In the genomic region with DNA sequence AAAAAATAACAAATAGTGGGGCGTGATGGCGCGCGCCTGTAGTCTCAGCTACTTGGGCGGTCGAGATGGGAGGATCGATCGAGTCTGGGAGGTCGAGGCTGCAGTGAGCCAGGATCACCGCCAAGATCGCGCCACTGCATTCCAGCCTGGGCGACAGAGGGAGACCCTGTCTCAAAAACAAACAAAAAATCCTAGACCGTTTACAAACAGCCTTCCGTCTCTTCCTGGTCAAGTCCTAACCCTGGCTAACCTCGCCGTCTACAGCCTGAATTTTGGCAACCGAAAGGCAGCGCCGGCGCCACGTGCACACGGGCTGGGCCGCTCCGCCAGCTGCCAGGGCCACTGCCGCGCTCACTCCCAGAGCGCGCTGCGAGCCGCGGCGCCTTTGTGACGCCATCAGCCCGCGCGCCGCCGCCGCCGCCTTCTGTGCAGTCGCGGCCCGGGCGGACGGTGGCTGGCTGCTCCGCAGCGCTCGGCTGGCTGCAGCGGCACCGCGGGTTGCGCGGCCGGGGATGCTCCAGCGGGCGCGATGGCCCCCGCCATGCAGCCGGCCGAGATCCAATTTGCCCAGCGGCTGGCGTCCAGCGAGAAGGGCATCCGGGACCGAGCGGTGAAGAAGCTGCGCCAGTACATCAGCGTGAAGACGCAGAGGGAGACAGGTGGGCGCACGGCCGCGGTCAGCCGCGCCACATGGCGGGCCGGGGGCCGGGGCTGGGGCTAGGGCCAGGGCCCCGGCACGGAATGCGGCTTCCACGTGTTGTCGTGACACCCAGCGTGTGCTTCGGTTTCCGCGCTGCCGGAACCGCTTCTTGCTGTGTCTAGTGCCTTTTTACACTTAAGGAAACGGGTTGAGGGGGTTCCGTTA, we compare ENCODE assay signal across 1 cellular context.
A peak's percentile ranks its signal among the peaks of the same experiment; 100 is the strongest.
TF ChIP-seq lines count a peak whose summit lies in the region.

A gene (minus strand): TSS at position 353 of the 865 bp plus-strand sequence. CDS start 1,392 bp downstream, outside the sequence.
A gene with protein sequence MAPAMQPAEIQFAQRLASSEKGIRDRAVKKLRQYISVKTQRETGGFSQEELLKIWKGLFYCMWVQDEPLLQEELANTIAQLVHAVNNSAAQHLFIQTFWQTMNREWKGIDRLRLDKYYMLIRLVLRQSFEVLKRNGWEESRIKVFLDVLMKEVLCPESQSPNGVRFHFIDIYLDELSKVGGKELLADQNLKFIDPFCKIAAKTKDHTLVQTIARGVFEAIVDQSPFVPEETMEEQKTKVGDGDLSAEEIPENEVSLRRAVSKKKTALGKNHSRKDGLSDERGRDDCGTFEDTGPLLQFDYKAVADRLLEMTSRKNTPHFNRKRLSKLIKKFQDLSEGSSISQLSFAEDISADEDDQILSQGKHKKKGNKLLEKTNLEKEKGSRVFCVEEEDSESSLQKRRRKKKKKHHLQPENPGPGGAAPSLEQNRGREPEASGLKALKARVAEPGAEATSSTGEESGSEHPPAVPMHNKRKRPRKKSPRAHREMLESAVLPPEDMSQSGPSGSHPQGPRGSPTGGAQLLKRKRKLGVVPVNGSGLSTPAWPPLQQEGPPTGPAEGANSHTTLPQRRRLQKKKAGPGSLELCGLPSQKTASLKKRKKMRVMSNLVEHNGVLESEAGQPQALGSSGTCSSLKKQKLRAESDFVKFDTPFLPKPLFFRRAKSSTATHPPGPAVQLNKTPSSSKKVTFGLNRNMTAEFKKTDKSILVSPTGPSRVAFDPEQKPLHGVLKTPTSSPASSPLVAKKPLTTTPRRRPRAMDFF (plus strand): TSS at position 425 of the 865 bp plus-strand sequence. CDS start 105 bp downstream, at position 530.

TF ChIP-seq in H1, 55 proteins besides CTCF, POLR2A, EP300 and RAD21 (continued from another document):
- TF ChIP-seq SIN3A (conservative IDR thresholded peaks at IDR 0.05 in 1 of 2, IDR thresholded peaks at IDR 0.05 in 1 of 2; ENCODE audit: low read depth in 1 of 2, low read length in 2 of 2) (peak; percentile 31 to 85; a peak in 2 of 4 replicates), BRCA1 (IDR thresholded peaks at IDR 0.05; ENCODE audit: low read depth, low read length) (no peak), SAP30 (IDR thresholded peaks at IDR 0.05; ENCODE audit: insufficient read depth, insufficient replicate concordance, low read length) (peak; percentile 34), POLR2AphosphoS5 (IDR thresholded peaks at IDR 0.05; ENCODE audit: low read depth, low read length) (peak; percentile 84; the same call in 1 of the 2 replicates), HDAC2 (IDR thresholded peaks at IDR 0.05; ENCODE audit: borderline replicate concordance in 1 of 2, low read depth in 2 of 2, low read length in 2 of 2) (peak in 1 of 2 experiments; percentile 93; a peak in 1 of 4 replicates), CREB1 (IDR thresholded peaks at IDR 0.05) (peak; percentile 97), CHD2 (IDR thresholded peaks at IDR 0.05; ENCODE audit: low read length) (peak; percentile 41; the same call in 1 of the 2 replicates), POU5F1 (IDR thresholded peaks at IDR 0.05; ENCODE audit: low read depth, low read length) (no peak), CBX8 (IDR thresholded peaks at IDR 0.05; ENCODE audit: borderline replicate concordance, low read depth, low read length) (no peak), ASH2L (IDR thresholded peaks at IDR 0.05; ENCODE audit: low read length) (peak; percentile 77), BACH1 (IDR thresholded peaks at IDR 0.05; ENCODE audit: low read length) (no peak)
